Comparison of ENCODE assay signal across 31 cellular contexts in genomic region chr4:157444014-157444413, GRCh38.
"Had no signal": no experiment of that assay in that cellular context is flagged by ENCODE, and none has a peak within 500 bp of the region (broad histone marks: within the 10 kb centered on the region; RNA-seq: fewer than 3 reads in every experiment).

No MANE protein-coding gene starts in this region.

- H3K4me3 Mint-ChIP-seq: activated CD4-positive, alpha-beta memory T cell treated with anti-CD3 and anti-CD28 coated beads for 36 hours; activated CD4-positive, alpha-beta T cell treated with anti-CD3 and anti-CD28 coated beads for 36 hours; activated CD4-positive, alpha-beta T cell treated with anti-CD3 and anti-CD28 coated beads, Interleukin-2, amount 10 ng/mL, durations not matched to agents 24 days and 14 days; activated CD8-positive, alpha-beta memory T cell treated with anti-CD3 and anti-CD28 coated beads, Interleukin-2, amount 10 ng/mL, durations not matched to agents 7 days and 5 days; activated CD8-positive, alpha-beta T cell treated with anti-CD3 and anti-CD28 coated beads, Interleukin-2, amount 10 ng/mL, durations not matched to agents 7 days and 5 days; activated naive CD4-positive, alpha-beta T cell treated with anti-CD3 and anti-CD28 coated beads for 36 hours; activated naive CD8-positive, alpha-beta T cell treated with anti-CD3 and anti-CD28 coated beads, Interleukin-2, amount 10 ng/mL, durations not matched to agents 7 days and 5 days; activated T-helper 1 cell treated with anti-CD3 and anti-CD28 coated beads, Interleukin-12 subunit alpha, Interleukin-12 subunit beta, Interleukin-2, Interleukin-4 antibody, amounts not matched to agents 30 ng/mL and 10 ng/mL and 1 ng/mL, durations not matched to agents 14 hours and 24 hours and 36 hours; T-helper 17 cell; T-helper 2 cell treated with Interferon-gamma antibody and Interleukin-4, amounts not matched to agents 5 μg/mL and 100 μg/mL, for 36 hours had no signal

- H3K9me3 Mint-ChIP-seq: activated CD4-positive, alpha-beta T cell treated with anti-CD3 and anti-CD28 coated beads, Interleukin-2, amount 10 ng/mL, durations not matched to agents 24 days and 14 days; activated naive CD8-positive, alpha-beta T cell treated with anti-CD3 and anti-CD28 coated beads, Interleukin-2, amount 10 ng/mL, durations not matched to agents 7 days and 5 days; activated T-helper 1 cell treated with anti-CD3 and anti-CD28 coated beads, Interleukin-12 subunit alpha, Interleukin-12 subunit beta, Interleukin-2, Interleukin-4 antibody, amounts not matched to agents 30 ng/mL and 10 ng/mL and 1 ng/mL, durations not matched to agents 14 hours and 24 hours and 36 hours had no signal

- H3K36me3 ChIP-seq: brain microvascular endothelial cell, colonic mucosa, WERI-Rb-1 had no signal

- H3K4me1 ChIP-seq: colonic mucosa had no signal

- H3K4me3 ChIP-seq: colonic mucosa had no signal

- DNase-seq: activated CD4-positive, alpha-beta memory T cell treated with anti-CD3 and anti-CD28 coated beads for 36 hours; activated CD4-positive, alpha-beta T cell treated with anti-CD3 and anti-CD28 coated beads for 36 hours; activated CD4-positive, alpha-beta T cell treated with anti-CD3 and anti-CD28 coated beads, Interleukin-2, amount 10 ng/mL, durations not matched to agents 24 days and 14 days; activated CD4-positive, CD25-positive, alpha-beta regulatory T cell; activated CD4-positive, CD25-positive, alpha-beta regulatory T cell treated with anti-CD3 and anti-CD28 coated beads, Interleukin-2, amount 50 U/mL, for 72 hours; activated CD8-positive, alpha-beta memory T cell treated with anti-CD3 and anti-CD28 coated beads, Interleukin-2, amount 10 ng/mL, durations not matched to agents 7 days and 5 days; activated CD8-positive, alpha-beta memory T cell treated with anti-CD3 and anti-CD28 coated beads, Interleukin-2, amount 50 U/mL, for 4 hours; activated CD8-positive, alpha-beta T cell treated with anti-CD3 and anti-CD28 coated beads, Interleukin-2, amount 10 ng/mL, durations not matched to agents 7 days and 5 days; activated effector memory CD4-positive, alpha-beta T cell treated with anti-CD3 and anti-CD28 coated beads, Interleukin-2, amount 50 U/mL, for 16 hours; activated naive CD4-positive, alpha-beta T cell treated with anti-CD3 and anti-CD28 coated beads for 36 hours; activated naive CD8-positive, alpha-beta T cell treated with anti-CD3 and anti-CD28 coated beads, Interleukin-2, amount 10 ng/mL, durations not matched to agents 7 days and 5 days; activated T-cell treated with anti-CD3 and anti-CD28 coated beads, Interleukin-2, amount 50 U/mL, for 1 hour; activated T-cell treated with anti-CD3 and anti-CD28 coated beads, Interleukin-2, amount 50 U/mL, for 48 hours; brain microvascular endothelial cell; central memory CD4-positive, alpha-beta T cell; cerebellar nuclear complex; colonic mucosa; effector CD8-positive, alpha-beta T cell; foreskin fibroblast; head of caudate nucleus; T-helper 1 cell; T-helper 17 cell; T1000; WERI-Rb-1 had no signal

- H3K27ac Mint-ChIP-seq: activated CD4-positive, alpha-beta memory T cell treated with anti-CD3 and anti-CD28 coated beads for 36 hours; activated CD4-positive, alpha-beta T cell treated with anti-CD3 and anti-CD28 coated beads for 36 hours; activated CD4-positive, alpha-beta T cell treated with anti-CD3 and anti-CD28 coated beads, Interleukin-2, amount 10 ng/mL, durations not matched to agents 24 days and 14 days; activated CD8-positive, alpha-beta memory T cell treated with anti-CD3 and anti-CD28 coated beads, Interleukin-2, amount 10 ng/mL, durations not matched to agents 7 days and 5 days; activated CD8-positive, alpha-beta T cell treated with anti-CD3 and anti-CD28 coated beads, Interleukin-2, amount 10 ng/mL, durations not matched to agents 7 days and 5 days; activated naive CD4-positive, alpha-beta T cell treated with anti-CD3 and anti-CD28 coated beads for 36 hours; activated naive CD4-positive, alpha-beta T cell treated with anti-CD3 and anti-CD28 coated beads, Interleukin-2, amount 50 U/mL, for 72 hours; activated naive CD8-positive, alpha-beta T cell treated with anti-CD3 and anti-CD28 coated beads, Interleukin-2, amount 10 ng/mL, durations not matched to agents 7 days and 5 days; activated T-helper 1 cell treated with anti-CD3 and anti-CD28 coated beads, Interleukin-12 subunit alpha, Interleukin-12 subunit beta, Interleukin-2, Interleukin-4 antibody, amounts not matched to agents 30 ng/mL and 10 ng/mL and 1 ng/mL, durations not matched to agents 14 hours and 24 hours and 36 hours; activated T-helper 2 cell treated with anti-CD3 and anti-CD28 coated beads, Interferon-gamma antibody, Interleukin-2, Interleukin-4, amounts not matched to agents 10 μg/mL and 5 μg/mL and 100 μg/mL, durations not matched to agents 14 hours and 24 hours and 36 hours; T-helper 17 cell; T-helper 2 cell treated with Interferon-gamma antibody and Interleukin-4, amounts not matched to agents 5 μg/mL and 100 μg/mL, for 36 hours had no signal

- H3K4me1 Mint-ChIP-seq: activated CD4-positive, alpha-beta T cell treated with anti-CD3 and anti-CD28 coated beads for 36 hours; activated CD4-positive, alpha-beta T cell treated with anti-CD3 and anti-CD28 coated beads, Interleukin-2, amount 10 ng/mL, durations not matched to agents 24 days and 14 days; activated CD8-positive, alpha-beta memory T cell treated with anti-CD3 and anti-CD28 coated beads, Interleukin-2, amount 10 ng/mL, durations not matched to agents 7 days and 5 days; activated naive CD8-positive, alpha-beta T cell treated with anti-CD3 and anti-CD28 coated beads, Interleukin-2, amount 10 ng/mL, durations not matched to agents 7 days and 5 days; T-helper 17 cell had no signal

- FAIRE-seq: astrocyte, endothelial cell of umbilical vein had no signal

- H3K9me3 ChIP-seq: colonic mucosa had no signal

- H3K27me3 Mint-ChIP-seq: activated CD4-positive, alpha-beta memory T cell treated with anti-CD3 and anti-CD28 coated beads for 36 hours; activated CD4-positive, alpha-beta T cell treated with anti-CD3 and anti-CD28 coated beads for 36 hours; activated CD4-positive, alpha-beta T cell treated with anti-CD3 and anti-CD28 coated beads, Interleukin-2, amount 10 ng/mL, durations not matched to agents 24 days and 14 days; activated CD8-positive, alpha-beta memory T cell treated with anti-CD3 and anti-CD28 coated beads, Interleukin-2, amount 10 ng/mL, durations not matched to agents 7 days and 5 days; activated naive CD8-positive, alpha-beta T cell treated with anti-CD3 and anti-CD28 coated beads, Interleukin-2, amount 10 ng/mL, durations not matched to agents 7 days and 5 days; T-helper 17 cell had no signal

- H3K36me3 Mint-ChIP-seq: activated CD4-positive, alpha-beta memory T cell treated with anti-CD3 and anti-CD28 coated beads for 36 hours; activated CD8-positive, alpha-beta memory T cell treated with anti-CD3 and anti-CD28 coated beads, Interleukin-2, amount 10 ng/mL, durations not matched to agents 7 days and 5 days; activated naive CD4-positive, alpha-beta T cell treated with anti-CD3 and anti-CD28 coated beads, Interleukin-2, amount 50 U/mL, for 72 hours; activated naive CD8-positive, alpha-beta T cell treated with anti-CD3 and anti-CD28 coated beads, Interleukin-2, amount 10 ng/mL, durations not matched to agents 7 days and 5 days had no signal

- H3K27ac ChIP-seq: brain microvascular endothelial cell, colonic mucosa, epithelial cell of prostate, WERI-Rb-1 had no signal

- H3K27me3 ChIP-seq: brain microvascular endothelial cell, colonic mucosa had no signal

- ATAC-seq: activated CD4-positive, alpha-beta T cell treated with anti-CD3 and anti-CD28 coated beads for 36 hours; activated CD8-positive, alpha-beta memory T cell treated with anti-CD3 and anti-CD28 coated beads, Interleukin-2, amount 10 ng/mL, durations not matched to agents 7 days and 5 days; activated CD8-positive, alpha-beta T cell treated with anti-CD3 and anti-CD28 coated beads, Interleukin-2, amount 10 ng/mL, durations not matched to agents 7 days and 5 days; activated naive CD4-positive, alpha-beta T cell treated with anti-CD3 and anti-CD28 coated beads, Interleukin-2, amount 50 U/mL, for 72 hours; T-helper 17 cell had no signal
